Comparison of ENCODE assay signal across 11 cellular contexts in genomic region chr4:2850966-2851782, GRCh38. TPM values are rescaled to one million over a fixed set of nuclear protein-coding genes. Genes with fewer than 3 reads are reported as not detected.
DNase-seq lines count a peak whose midpoint lies in the region; ATAC-seq and TF ChIP-seq lines count a peak whose summit lies in the region.
"Had no signal": no experiment of that assay in that cellular context is flagged by ENCODE, and none has a peak within 500 bp of the region (broad histone marks: within the 10 kb centered on the region; RNA-seq: fewer than 3 reads in every experiment).

No MANE protein-coding gene starts in this region.

- H3K9me3 Mint-ChIP-seq in activated CD8-positive, alpha-beta T cell treated with anti-CD3 and anti-CD28 coated beads for 36 hours = no peaks in the 10 kb centered on the region
- no peaks in the 10 kb centered on the region for H3K9me3 Mint-ChIP-seq in memory B cell

- H3K4me3 ChIP-seq in AG10803 (ENCODE audit: low read length) (no peak overlapping the region), GM08714 (ENCODE audit: low read length) (peak overlapping the region; percentile 14; the same call in 1 of the 2 replicates)
- H3K4me3 ChIP-seq: testis had no signal

- H3K4me3 Mint-ChIP-seq in activated CD8-positive, alpha-beta T cell treated with anti-CD3 and anti-CD28 coated beads for 36 hours = peak overlapping the region; percentile 31
- H3K4me3 Mint-ChIP-seq in memory B cell = peak overlapping the region; percentile 77

- H3K27me3 Mint-ChIP-seq in activated CD8-positive, alpha-beta T cell treated with anti-CD3 and anti-CD28 coated beads for 36 hours = no peaks in the 10 kb centered on the region
- H3K27me3 Mint-ChIP-seq in memory B cell = no peaks in the 10 kb centered on the region

- intact Hi-C loops in activated CD8-positive, alpha-beta T cell treated with anti-CD3 and anti-CD28 coated beads for 36 hours (cut with micrococcal nuclease) = no loop called here

- POLR2A ChIA-PET in activated CD8-positive, alpha-beta T cell treated with anti-CD3 and anti-CD28 coated beads for 36 hours (lab: Charles Lee) = interaction anchor here (0.6 to 0.7 kb wide), 3 partner anchors 19 to 608 kb away, joined by 3 to 4 read pairs (median 3); no protein-coding TSS in a partner anchor

- CTCF ChIA-PET in activated CD8-positive, alpha-beta T cell treated with anti-CD3 and anti-CD28 coated beads for 36 hours (lab: Charles Lee) = interaction anchor here (1.0 to 1.5 kb wide), 2 partner anchors 9 to 11 kb away, joined by 3 to 4 read pairs; no protein-coding TSS in a partner anchor

- peak overlapping the region; percentile 79 for H3K27ac Mint-ChIP-seq in activated CD8-positive, alpha-beta T cell treated with anti-CD3 and anti-CD28 coated beads for 36 hours
- peak overlapping the region; percentile 92 for H3K27ac Mint-ChIP-seq in memory B cell

- no peak for TF ChIP-seq CTCF in AG10803 (conservative IDR thresholded peaks at IDR 0.05; ENCODE audit: low read length)
- TF ChIP-seq CTCF in activated CD8-positive, alpha-beta T cell treated with anti-CD3 and anti-CD28 coated beads for 36 hours (IDR thresholded peaks at IDR 0.05) = no peak

- peaks cover 68% of the 10 kb centered on the region for H3K4me1 Mint-ChIP-seq in activated CD8-positive, alpha-beta T cell treated with anti-CD3 and anti-CD28 coated beads for 36 hours (ENCODE audit: low read depth)
- peaks cover 49% of the 10 kb centered on the region for H3K4me1 Mint-ChIP-seq in memory B cell

- ATAC-seq in activated CD8-positive, alpha-beta T cell treated with anti-CD3 and anti-CD28 coated beads for 36 hours = peak; percentile 24
- ATAC-seq in memory B cell (ENCODE audit: low read depth) (peak; percentile 9), GM21529 (IDR thresholded peaks at IDR 0.05; ENCODE audit: unreplicated experiment) (no peak), GM19467 (IDR thresholded peaks at IDR 0.05; ENCODE audit: unreplicated experiment) (no peak), HG02973 (IDR thresholded peaks at IDR 0.05; ENCODE audit: unreplicated experiment) (no peak)

- DNase-seq in AG10803 (ENCODE audit: low read depth) = peak; percentile 60
- no peak for DNase-seq in activated CD8-positive, alpha-beta T cell treated with anti-CD3 and anti-CD28 coated beads for 36 hours
- DNase-seq in memory B cell (ENCODE audit: low spot score in 2 of 2) = no peak
- no peak for DNase-seq in C1 segment of cervical spinal cord (lab: John Stamatoyannopoulos, UW)
- DNase-seq: NCI-H446 treated with DMSO at 0.1 percent for 48 hours; stimulated activated CD4-positive, alpha-beta T cell treated with anti-CD3 and anti-CD28 coated beads, Interleukin-2, amount 100 ng/mL, for 24 hours; testis had no signal

- H3K36me3 Mint-ChIP-seq in activated CD8-positive, alpha-beta T cell treated with anti-CD3 and anti-CD28 coated beads for 36 hours (ENCODE audit: low read depth) = peaks cover 12% of the 10 kb centered on the region
- H3K36me3 Mint-ChIP-seq in memory B cell = peaks cover 4% of the 10 kb centered on the region

RNA-seq across cellular contexts. Expression of gene ADD1, which starts 7.5 kb away (rescaled TPM):
- 100 to 1,000 TPM; 149 to 154 TPM for total RNA-seq in activated CD8-positive, alpha-beta T cell treated with anti-CD3 and anti-CD28 coated beads for 36 hours

RNA-seq across cellular contexts. Expression of gene SH3BP2, which starts 58.3 kb away (rescaled TPM):
- total RNA-seq in activated CD8-positive, alpha-beta T cell treated with anti-CD3 and anti-CD28 coated beads for 36 hours = 10 to 100 TPM; 54.8 to 59.0 TPM

Comparison
In these comparisons a context has a peak if more than half of its experiments do, and no peak if none do; other contexts are left out.
1. ATAC-seq: peak in activated CD8-positive, alpha-beta T cell treated with anti-CD3 and anti-CD28 coated beads for 36 hours (single experiment) and memory B cell (single experiment); none in GM21529 (single experiment), GM19467 (single experiment) and HG02973 (single experiment).